ENCODE assay signal across 1 cellular context in genomic region chr15:57706405-57707209, GRCh38.
TF ChIP-seq lines count a peak whose summit lies in the region.

Gene POLR2M, plus strand, starts transcription at chr15:57706714. Its CDS starts 129 bp downstream, at chr15:57706843.

TF ChIP-seq in HepG2, 621 proteins besides CTCF, POLR2A, EP300 and RAD21 (continued from another document and continues in another):
- TF ChIP-seq UBTF (CRISPR knock-in tag; IDR thresholded peaks at IDR 0.05): peak; percentile 90
- 0 out of 2 replicates have a peak, but pooled peaks have one; percentile 57 for TF ChIP-seq MXD3 (CRISPR knock-in tag; IDR thresholded peaks at IDR 0.05)
- TF ChIP-seq, protein P1, sequence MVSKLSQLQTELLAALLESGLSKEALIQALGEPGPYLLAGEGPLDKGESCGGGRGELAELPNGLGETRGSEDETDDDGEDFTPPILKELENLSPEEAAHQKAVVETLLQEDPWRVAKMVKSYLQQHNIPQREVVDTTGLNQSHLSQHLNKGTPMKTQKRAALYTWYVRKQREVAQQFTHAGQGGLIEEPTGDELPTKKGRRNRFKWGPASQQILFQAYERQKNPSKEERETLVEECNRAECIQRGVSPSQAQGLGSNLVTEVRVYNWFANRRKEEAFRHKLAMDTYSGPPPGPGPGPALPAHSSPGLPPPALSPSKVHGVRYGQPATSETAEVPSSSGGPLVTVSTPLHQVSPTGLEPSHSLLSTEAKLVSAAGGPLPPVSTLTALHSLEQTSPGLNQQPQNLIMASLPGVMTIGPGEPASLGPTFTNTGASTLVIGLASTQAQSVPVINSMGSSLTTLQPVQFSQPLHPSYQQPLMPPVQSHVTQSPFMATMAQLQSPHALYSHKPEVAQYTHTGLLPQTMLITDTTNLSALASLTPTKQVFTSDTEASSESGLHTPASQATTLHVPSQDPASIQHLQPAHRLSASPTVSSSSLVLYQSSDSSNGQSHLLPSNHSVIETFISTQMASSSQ (IDR thresholded peaks at IDR 0.05; ENCODE audit: low read depth): no peak
- TF ChIP-seq, protein P1 (CRISPR knock-in tag; IDR thresholded peaks at IDR 0.05; ENCODE audit: borderline replicate concordance): peak; percentile 47; the same call in 1 of the 2 replicates
- no peak for TF ChIP-seq SP1 (IDR thresholded peaks at IDR 0.05)
- peak; percentile 65 for TF ChIP-seq SP1 (CRISPR knock-in tag; IDR thresholded peaks at IDR 0.05)
- TF ChIP-seq ZNF501 (CRISPR knock-in tag; IDR thresholded peaks at IDR 0.05): peak; percentile 93
- TF ChIP-seq, protein P2, sequence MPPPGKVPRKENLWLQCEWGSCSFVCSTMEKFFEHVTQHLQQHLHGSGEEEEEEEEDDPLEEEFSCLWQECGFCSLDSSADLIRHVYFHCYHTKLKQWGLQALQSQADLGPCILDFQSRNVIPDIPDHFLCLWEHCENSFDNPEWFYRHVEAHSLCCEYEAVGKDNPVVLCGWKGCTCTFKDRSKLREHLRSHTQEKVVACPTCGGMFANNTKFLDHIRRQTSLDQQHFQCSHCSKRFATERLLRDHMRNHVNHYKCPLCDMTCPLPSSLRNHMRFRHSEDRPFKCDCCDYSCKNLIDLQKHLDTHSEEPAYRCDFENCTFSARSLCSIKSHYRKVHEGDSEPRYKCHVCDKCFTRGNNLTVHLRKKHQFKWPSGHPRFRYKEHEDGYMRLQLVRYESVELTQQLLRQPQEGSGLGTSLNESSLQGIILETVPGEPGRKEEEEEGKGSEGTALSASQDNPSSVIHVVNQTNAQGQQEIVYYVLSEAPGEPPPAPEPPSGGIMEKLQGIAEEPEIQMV (CRISPR knock-in tag; IDR thresholded peaks at IDR 0.05; ENCODE audit: low read depth): peak; percentile 93
- peak; percentile 90 for TF ChIP-seq YEATS2 (CRISPR knock-in tag; IDR thresholded peaks at IDR 0.05; ENCODE audit: borderline replicate concordance)
- TF ChIP-seq AHR (CRISPR knock-in tag; IDR thresholded peaks at IDR 0.05): peak; percentile 24; the same call in 1 of the 2 replicates
- TF ChIP-seq MIER3 (CRISPR knock-in tag; IDR thresholded peaks at IDR 0.05; ENCODE audit: borderline replicate concordance): peak; percentile 18; the same call in 1 of the 2 replicates
- peak; percentile 72; the same call in 1 of the 2 replicates for TF ChIP-seq ZNF547 (CRISPR knock-in tag; IDR thresholded peaks at IDR 0.05)
- TF ChIP-seq BRCA1 (CRISPR knock-in tag; IDR thresholded peaks at IDR 0.05): no peak
- TF ChIP-seq ZNF558 (CRISPR knock-in tag; IDR thresholded peaks at IDR 0.05; ENCODE audit: borderline replicate concordance): 0 out of 2 replicates have a peak, but pooled peaks have one; percentile 18
- peak; percentile 69; the same call in 1 of the 2 replicates for TF ChIP-seq SMAD3 (CRISPR knock-in tag; IDR thresholded peaks at IDR 0.05)
- TF ChIP-seq ZNF24 (IDR thresholded peaks at IDR 0.05): no peak
- TF ChIP-seq, protein P3, sequence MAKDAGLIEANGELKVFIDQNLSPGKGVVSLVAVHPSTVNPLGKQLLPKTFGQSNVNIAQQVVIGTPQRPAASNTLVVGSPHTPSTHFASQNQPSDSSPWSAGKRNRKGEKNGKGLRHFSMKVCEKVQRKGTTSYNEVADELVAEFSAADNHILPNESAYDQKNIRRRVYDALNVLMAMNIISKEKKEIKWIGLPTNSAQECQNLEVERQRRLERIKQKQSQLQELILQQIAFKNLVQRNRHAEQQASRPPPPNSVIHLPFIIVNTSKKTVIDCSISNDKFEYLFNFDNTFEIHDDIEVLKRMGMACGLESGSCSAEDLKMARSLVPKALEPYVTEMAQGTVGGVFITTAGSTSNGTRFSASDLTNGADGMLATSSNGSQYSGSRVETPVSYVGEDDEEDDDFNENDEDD (CRISPR knock-in tag; IDR thresholded peaks at IDR 0.05; ENCODE audit: borderline replicate concordance): peak; percentile 93
- TF ChIP-seq GATAD2A (CRISPR knock-in tag; IDR thresholded peaks at IDR 0.05): peak; percentile 49
- TF ChIP-seq SOX6 (IDR thresholded peaks at IDR 0.05): no peak
- TF ChIP-seq SOX6 (CRISPR knock-in tag; IDR thresholded peaks at IDR 0.05): peak; percentile 23; the same call in 1 of the 2 replicates
- TF ChIP-seq ZNF30 (CRISPR knock-in tag; IDR thresholded peaks at IDR 0.05): no peak
- peak; percentile 46; the same call in 1 of the 2 replicates for TF ChIP-seq SOX5 (CRISPR knock-in tag; IDR thresholded peaks at IDR 0.05; ENCODE audit: borderline replicate concordance)
- TF ChIP-seq ZNF234 (CRISPR knock-in tag; conservative IDR thresholded peaks at IDR 0.05): no peak
- TF ChIP-seq ZFX (CRISPR knock-in tag; IDR thresholded peaks at IDR 0.05; ENCODE audit: low read depth): peak; percentile 77
- peak; percentile 53; the same call in 1 of the 2 replicates for TF ChIP-seq CSRNP1 (CRISPR knock-in tag; IDR thresholded peaks at IDR 0.05)
- TF ChIP-seq SRY (CRISPR knock-in tag; IDR thresholded peaks at IDR 0.05): peak; percentile 65
- peak; percentile 67 for TF ChIP-seq ARNT2 (CRISPR knock-in tag; IDR thresholded peaks at IDR 0.05; ENCODE audit: low read depth)
- TF ChIP-seq ELF1 (CRISPR knock-in tag; IDR thresholded peaks at IDR 0.05): peak; percentile 99
- TF ChIP-seq, protein P4, sequence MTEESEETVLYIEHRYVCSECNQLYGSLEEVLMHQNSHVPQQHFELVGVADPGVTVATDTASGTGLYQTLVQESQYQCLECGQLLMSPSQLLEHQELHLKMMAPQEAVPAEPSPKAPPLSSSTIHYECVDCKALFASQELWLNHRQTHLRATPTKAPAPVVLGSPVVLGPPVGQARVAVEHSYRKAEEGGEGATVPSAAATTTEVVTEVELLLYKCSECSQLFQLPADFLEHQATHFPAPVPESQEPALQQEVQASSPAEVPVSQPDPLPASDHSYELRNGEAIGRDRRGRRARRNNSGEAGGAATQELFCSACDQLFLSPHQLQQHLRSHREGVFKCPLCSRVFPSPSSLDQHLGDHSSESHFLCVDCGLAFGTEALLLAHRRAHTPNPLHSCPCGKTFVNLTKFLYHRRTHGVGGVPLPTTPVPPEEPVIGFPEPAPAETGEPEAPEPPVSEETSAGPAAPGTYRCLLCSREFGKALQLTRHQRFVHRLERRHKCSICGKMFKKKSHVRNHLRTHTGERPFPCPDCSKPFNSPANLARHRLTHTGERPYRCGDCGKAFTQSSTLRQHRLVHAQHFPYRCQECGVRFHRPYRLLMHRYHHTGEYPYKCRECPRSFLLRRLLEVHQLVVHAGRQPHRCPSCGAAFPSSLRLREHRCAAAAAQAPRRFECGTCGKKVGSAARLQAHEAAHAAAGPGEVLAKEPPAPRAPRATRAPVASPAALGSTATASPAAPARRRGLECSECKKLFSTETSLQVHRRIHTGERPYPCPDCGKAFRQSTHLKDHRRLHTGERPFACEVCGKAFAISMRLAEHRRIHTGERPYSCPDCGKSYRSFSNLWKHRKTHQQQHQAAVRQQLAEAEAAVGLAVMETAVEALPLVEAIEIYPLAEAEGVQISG (CRISPR knock-in tag; IDR thresholded peaks at IDR 0.05): peak; percentile 90
- peak; percentile 99 for TF ChIP-seq ZBTB40 (IDR thresholded peaks at IDR 0.05)
- peak; percentile 100 for TF ChIP-seq ZBTB40 (CRISPR knock-in tag; IDR thresholded peaks at IDR 0.05)
- 0 out of 2 replicates have a peak, but pooled peaks have one; percentile 40 for TF ChIP-seq TARDBP (CRISPR knock-in tag; IDR thresholded peaks at IDR 0.05)
